In the genomic region with DNA sequence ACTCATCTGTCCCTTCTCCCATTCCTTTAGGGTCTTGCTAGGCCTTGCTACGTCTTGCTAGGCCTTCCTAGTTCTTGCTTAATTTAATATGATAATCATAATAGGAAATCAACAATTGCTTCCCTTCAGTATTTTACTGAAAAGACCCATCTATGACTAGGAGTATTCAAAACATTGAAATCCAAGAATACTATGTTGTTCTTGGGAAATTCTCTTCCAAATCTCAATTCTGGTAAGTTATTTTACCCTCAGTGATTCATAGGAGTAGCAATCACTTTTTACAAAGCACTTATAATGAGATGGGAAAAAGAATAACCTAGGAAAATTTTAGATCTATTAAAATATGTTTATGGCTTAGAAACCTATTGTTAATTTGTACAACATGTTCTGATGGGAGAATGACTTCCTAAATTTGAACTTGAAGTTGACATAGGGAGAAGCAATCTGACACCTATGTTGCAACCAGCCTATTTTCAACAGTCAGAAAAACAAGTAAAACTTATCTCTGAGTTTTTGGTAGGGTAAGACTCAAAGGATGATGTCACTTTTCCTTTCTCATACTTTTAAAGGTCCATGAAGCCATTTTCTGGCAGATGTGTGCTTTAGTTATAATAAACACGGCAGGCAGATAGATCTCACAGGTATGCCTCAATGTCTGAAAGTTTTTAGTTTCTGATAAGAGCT, we compare ENCODE assay signal across 14 cellular contexts. TPM values are rescaled to one million over a fixed set of nuclear protein-coding genes. Genes with fewer than 3 reads are reported as not detected.
DNase-seq lines count a peak whose midpoint lies in the region; ATAC-seq and TF ChIP-seq lines count a peak whose summit lies in the region.
"Had no signal": no experiment of that assay in that cellular context is flagged by ENCODE, and none has a peak within 500 bp of the region (broad histone marks: within the 10 kb centered on the region; RNA-seq: fewer than 3 reads in every experiment).

No MANE protein-coding gene starts in this region.

- H3K4me3 Mint-ChIP-seq in H9: no peak overlapping the region
- H3K4me3 Mint-ChIP-seq: activated CD4-positive, alpha-beta memory T cell treated with anti-CD3 and anti-CD28 coated beads for 36 hours had no signal

- no peaks in the 10 kb centered on the region for H3K9me3 Mint-ChIP-seq in H9
- H3K9me3 Mint-ChIP-seq: activated CD4-positive, alpha-beta memory T cell treated with anti-CD3 and anti-CD28 coated beads for 36 hours had no signal

- H3K27ac ChIP-seq in right cardiac atrium (ENCODE audit: low read length): peak overlapping the region; percentile 83
- no peak overlapping the region for H3K27ac ChIP-seq in upper lobe of right lung
- H3K27ac ChIP-seq in H9 (ENCODE audit: insufficient read length, low read depth, low read length): no peak overlapping the region

- no peak overlapping the region for H3T11ph ChIP-seq in H9 (ENCODE audit: low read length)

- WGBS in right cardiac atrium: 60% methylated on average over 2 of the region's 2 CpGs
- no CpG with 5 or more reads among the region's 2 CpGs for WGBS in H9 (ENCODE audit: extremely low coverage, insufficient read length, low lambda C conversion rate)

- no peak overlapping the region for H3K18ac ChIP-seq in H9 (ENCODE audit: insufficient read length, low read depth, low read length)

- DNase-seq in KBM-7 (peak; percentile 53), adipocyte (ENCODE audit: low read depth) (peak; percentile 87), right cardiac atrium (no peak), upper lobe of right lung (no peak), SW480 (ENCODE audit: low spot score) (no peak), H9 (no peak), activated gamma-delta T cell treated with Interleukin-2 at 50 U/mL for 16 hours (no peak)
- DNase-seq: activated CD4-positive, alpha-beta memory T cell treated with anti-CD3 and anti-CD28 coated beads for 36 hours; activated naive CD4-positive, alpha-beta T cell treated with anti-CD3 and anti-CD28 coated beads, Interleukin-2, amount 50 U/mL, for 16 hours; Calu3; NCI-H1694 treated with DMSO at 0.1 percent for 48 hours; NK-92 treated with Interleukin-12 subunit alpha and Interleukin-12 subunit beta, amount 100 ng/mL, for 24 hours; stimulated activated CD4-positive, alpha-beta T cell treated with anti-CD3 and anti-CD28 coated beads, Interleukin-4, amount 100 ng/mL, for 24 hours had no signal

- H3K79me2 ChIP-seq in H9 (ENCODE audit: insufficient read depth, low read length): no peaks in the 10 kb centered on the region

- peak overlapping the region; percentile 37 for H3K9ac ChIP-seq in adipocyte (ENCODE audit: low read length)
- no peak overlapping the region for H3K9ac ChIP-seq in H9 (ENCODE audit: extremely low read depth, insufficient read length, low read length)

- no peaks in the 10 kb centered on the region for H3K36me3 Mint-ChIP-seq in H9 (ENCODE audit: insufficient read depth in 1 of 3, low read depth in 3 of 3)
- H3K36me3 Mint-ChIP-seq: activated CD4-positive, alpha-beta memory T cell treated with anti-CD3 and anti-CD28 coated beads for 36 hours had no signal

- no peak overlapping the region for H2BK12ac ChIP-seq in H9 (ENCODE audit: insufficient read length, low read depth, low read length)

- no peaks in the 10 kb centered on the region for H3K23me2 ChIP-seq in H9 (ENCODE audit: insufficient read length, low read depth, low read length, poor library complexity, severe bottlenecking)

- H3K14ac ChIP-seq in H9 (ENCODE audit: insufficient read depth, low read length): no peak overlapping the region

- no peaks in the 10 kb centered on the region for H3K27me3 ChIP-seq in adipocyte (replicated peaks; ENCODE audit: control insufficient read depth, insufficient read depth, low read length)
- no peaks in the 10 kb centered on the region for H3K27me3 ChIP-seq in right cardiac atrium (ENCODE audit: control insufficient read depth, insufficient read depth)
- H3K27me3 ChIP-seq in upper lobe of right lung: no peaks in the 10 kb centered on the region
- H3K27me3 ChIP-seq in H9 (ENCODE audit: insufficient read depth, low read length): no peaks in the 10 kb centered on the region

- H4K8ac ChIP-seq in H9 (replicated peaks; ENCODE audit: insufficient read length, low read depth, low read length): no peak overlapping the region

- H3K79me1 ChIP-seq in H9 (ENCODE audit: insufficient read depth, low read depth, low read length, poor library complexity, severe bottlenecking): no peaks in the 10 kb centered on the region

- ATAC-seq in right cardiac atrium (peak; percentile 60 to 72), upper lobe of right lung (peak; percentile 39)

- no peak overlapping the region for H2AFZ ChIP-seq in H9 (ENCODE audit: low read length)

- H2AK5ac ChIP-seq in H9 (ENCODE audit: insufficient read length, low read length): no peak overlapping the region

- H4K5ac ChIP-seq in H9 (ENCODE audit: insufficient read length, low read depth, low read length): no peak overlapping the region

- no peak overlapping the region for H3K23ac ChIP-seq in H9 (ENCODE audit: insufficient read length, low read depth, low read length)

- no peak overlapping the region for H3K4ac ChIP-seq in H9 (ENCODE audit: low read depth, low read length)

- TF ChIP-seq CTCF in upper lobe of right lung (IDR thresholded peaks at IDR 0.05) (no peak), H9 (conservative IDR thresholded peaks at IDR 0.05) (no peak)

- intact Hi-C loops in right cardiac atrium (cut with DNase I): no loop called here
- intact Hi-C loops in upper lobe of right lung (cut with DNase I): no loop called here

- no peaks in the 10 kb centered on the region for H3K27me3 Mint-ChIP-seq in H9 (ENCODE audit: low read depth)
- H3K27me3 Mint-ChIP-seq: activated CD4-positive, alpha-beta memory T cell treated with anti-CD3 and anti-CD28 coated beads for 36 hours had no signal

- no peak overlapping the region for H2BK120ac ChIP-seq in H9 (ENCODE audit: low read depth, low read length, poor library complexity, severe bottlenecking)

- no peaks in the 10 kb centered on the region for H3K36me3 ChIP-seq in adipocyte (ENCODE audit: control insufficient read depth, insufficient read depth, low read length, severe bottlenecking)
- H3K36me3 ChIP-seq in upper lobe of right lung: no peaks in the 10 kb centered on the region

- H2BK20ac ChIP-seq in H9 (ENCODE audit: low read depth, low read length, poor library complexity, severe bottlenecking): no peak overlapping the region

- peak overlapping the region; percentile 50 for H3K4me3 ChIP-seq in adipocyte (ENCODE audit: low read length)
- no peak overlapping the region for H3K4me3 ChIP-seq in right cardiac atrium (ENCODE audit: low read length)
- H3K4me3 ChIP-seq in upper lobe of right lung: no peak overlapping the region
- H3K4me3 ChIP-seq: coronary artery had no signal

- no peak overlapping the region for H3K4me2 ChIP-seq in H9 (ENCODE audit: insufficient read depth, insufficient read length, low read length)

- H3K4me1 Mint-ChIP-seq in H9: no peaks in the 10 kb centered on the region

- H4K91ac ChIP-seq in H9 (ENCODE audit: insufficient read length, low read depth, low read length): no peak overlapping the region

- no peaks in the 10 kb centered on the region for H3K9me3 ChIP-seq in adipocyte (ENCODE audit: control insufficient read depth, low read length)
- H3K9me3 ChIP-seq in right cardiac atrium (ENCODE audit: control insufficient read depth, low read length): no peaks in the 10 kb centered on the region
- H3K9me3 ChIP-seq in upper lobe of right lung: no peaks in the 10 kb centered on the region
- H3K9me3 ChIP-seq in H9 (ENCODE audit: control insufficient read depth, low read depth, low read length): no peaks in the 10 kb centered on the region

- no peaks in the 10 kb centered on the region for H4K20me1 ChIP-seq in H9 (ENCODE audit: control insufficient read depth, insufficient read depth, insufficient read length)

- H3K56ac ChIP-seq in H9 (ENCODE audit: insufficient read length, low read depth, low read length): no peak overlapping the region

- no peak overlapping the region for H2BK15ac ChIP-seq in H9 (ENCODE audit: low read depth, low read length)

- no peak overlapping the region for H2BK5ac ChIP-seq in H9 (ENCODE audit: insufficient read length, low read length)

- in situ Hi-C loops in KBM-7 (cut with MboI; ENCODE audit: low pct_unique_long_range_greater_than_20kb, low sequenced_read_pairs): no loop called here

- no peak overlapping the region for H3K27ac Mint-ChIP-seq in H9
- H3K27ac Mint-ChIP-seq: activated CD4-positive, alpha-beta memory T cell treated with anti-CD3 and anti-CD28 coated beads for 36 hours had no signal

- H3K4me1 ChIP-seq in adipocyte (ENCODE audit: control insufficient read depth, insufficient read depth, low read length): peaks cover 33% of the 10 kb centered on the region
- H3K4me1 ChIP-seq in right cardiac atrium (ENCODE audit: control insufficient read depth, insufficient read depth, low read length): no peaks in the 10 kb centered on the region
- no peaks in the 10 kb centered on the region for H3K4me1 ChIP-seq in upper lobe of right lung
- no peaks in the 10 kb centered on the region for H3K4me1 ChIP-seq in H9 (ENCODE audit: insufficient read depth, low read length)

RNA-seq across cellular contexts. Expression of gene HIPK3, which starts 29.5 kb away (rescaled TPM):
- total RNA-seq in right cardiac atrium: 100 to 1,000 TPM; 207 to 272 (median 234) TPM
- 32.0 TPM for polyA plus RNA-seq in right cardiac atrium
- total RNA-seq in upper lobe of right lung: 146 TPM
- 21.7 and 23.4 TPM in 2 replicates for total RNA-seq in H9 (2021)

Comparison
In these comparisons a context has a peak if more than half of its experiments do, and no peak if none do; other contexts are left out.
1. DNase-seq: peak in KBM-7 (single experiment) and adipocyte (single experiment); none in right cardiac atrium (0 of 3), upper lobe of right lung (single experiment), SW480 (single experiment), H9 (single experiment) and activated gamma-delta T cell treated with Interleukin-2 at 50 U/mL for 16 hours (single experiment).